13 cellular contexts compared by ENCODE assay signal in genomic region chr2:186308347-186308746, GRCh38.
A peak's percentile ranks its signal among the peaks of the same experiment; 100 is the strongest.
DNase-seq lines count a peak whose midpoint lies in the region; ATAC-seq and TF ChIP-seq lines count a peak whose summit lies in the region.
"Had no signal": no experiment of that assay in that cellular context is flagged by ENCODE, and none has a peak within 500 bp of the region (broad histone marks: within the 10 kb centered on the region; RNA-seq: fewer than 3 reads in every experiment).

No MANE protein-coding gene starts in this region.

- H3K4me1 ChIP-seq in GM23248 (ENCODE audit: insufficient read depth), result no peaks in the 10 kb centered on the region

- H4K20me1 ChIP-seq in GM23248 (ENCODE audit: insufficient read depth), result no peaks in the 10 kb centered on the region

- peak overlapping the region; percentile 30 for H3K27ac Mint-ChIP-seq in progenitor cell of endocrine pancreas
- H3K27ac Mint-ChIP-seq: activated naive CD8-positive, alpha-beta T cell; CD4-positive, CD25-positive, alpha-beta regulatory T cell had no signal

- no peak overlapping the region for H3K4me3 Mint-ChIP-seq in progenitor cell of endocrine pancreas (ENCODE audit: low read depth)
- H3K4me3 Mint-ChIP-seq: activated naive CD8-positive, alpha-beta T cell; CD4-positive, CD25-positive, alpha-beta regulatory T cell had no signal

- in situ Hi-C loops in GM23248 (cut with MboI), result no loop called here

- no peak overlapping the region for H3K9ac ChIP-seq in GM23248

- H3K4me3 ChIP-seq in GM23248, result no peak overlapping the region
- H3K4me3 ChIP-seq in epithelial cell of proximal tubule (ENCODE audit: low read depth, low read length), result no peak overlapping the region

- H3K27me3 ChIP-seq in GM23248 (replicated peaks; ENCODE audit: insufficient read depth), result no peaks in the 10 kb centered on the region

- H3K27me3 Mint-ChIP-seq in progenitor cell of endocrine pancreas, result no peaks in the 10 kb centered on the region
- H3K27me3 Mint-ChIP-seq: activated naive CD8-positive, alpha-beta T cell; CD4-positive, CD25-positive, alpha-beta regulatory T cell had no signal

- H3K4me1 Mint-ChIP-seq in progenitor cell of endocrine pancreas (ENCODE audit: low read depth), result peaks cover 5% of the 10 kb centered on the region

- H3K9me3 Mint-ChIP-seq in progenitor cell of endocrine pancreas (ENCODE audit: low read depth), result peaks cover 15% of the 10 kb centered on the region

- H3K79me2 ChIP-seq in GM23248 (ENCODE audit: insufficient read depth), result no peaks in the 10 kb centered on the region

- H2AFZ ChIP-seq in GM23248, result no peak overlapping the region

- H3K36me3 ChIP-seq in GM23248 (ENCODE audit: low read depth), result no peaks in the 10 kb centered on the region

- no peaks in the 10 kb centered on the region for H3F3A ChIP-seq in GM23248 (ENCODE audit: insufficient read depth)

- no peaks in the 10 kb centered on the region; the same call in 1 of the 2 replicates for H3K9me2 ChIP-seq in GM23248 (ENCODE audit: insufficient read depth)

- H3K4me2 ChIP-seq in GM23248 (ENCODE audit: unreplicated experiment), result no peak overlapping the region

- 87 to 91% methylated on average over 1 of the region's 1 CpG for whole genome bisulfite sequencing in GM23248 (ENCODE audit: low coverage in 1 of 2, low lambda C conversion rate in 2 of 2, missing lambda C conversion rate in 2 of 2), 2 experiments

- no peak overlapping the region for H3K27ac ChIP-seq in GM23248

- no peak for ATAC-seq in GM21825 (IDR thresholded peaks at IDR 0.05; ENCODE audit: unreplicated experiment)

- H3K9me3 ChIP-seq in GM23248 (ENCODE audit: low read depth), result no peaks in the 10 kb centered on the region

- peak; percentile 1 for DNase-seq in GM23248
- DNase-seq in NCI-H226, result peak; percentile 3
- DNase-seq in epithelial cell of proximal tubule (ENCODE audit: low read depth), result peak; percentile 49
- no peak for DNase-seq in progenitor cell of endocrine pancreas (ENCODE audit: low spot score, unreplicated experiment)
- DNase-seq in stimulated activated CD4-positive, alpha-beta T cell treated with anti-CD3 and anti-CD28 coated beads, Interleukin-12 subunit alpha, Interleukin-12 subunit beta, amount 100 ng/mL, for 4 hours, result no peak
- no peak for DNase-seq in activated CD8-positive, alpha-beta memory T cell treated with anti-CD3 and anti-CD28 coated beads, Interleukin-2, amount 50 U/mL, for 48 hours
- no peak for DNase-seq in GDM1 (lab: John Stamatoyannopoulos, UW)
- DNase-seq: CD4-positive, CD25-positive, alpha-beta regulatory T cell; H7; Karpas-422; retina had no signal

- TF ChIP-seq CTCF in epithelial cell of proximal tubule (conservative IDR thresholded peaks at IDR 0.05; ENCODE audit: low read depth, low read length) (no peak), progenitor cell of endocrine pancreas (IDR thresholded peaks at IDR 0.05; ENCODE audit: unreplicated experiment) (no peak)

- H3K36me3 Mint-ChIP-seq in progenitor cell of endocrine pancreas (ENCODE audit: insufficient read depth), result peaks cover 1% of the 10 kb centered on the region

Comparison
In these comparisons a context has a peak if more than half of its experiments do, and no peak if none do; other contexts are left out.
1. DNase-seq: peak in GM23248 (single experiment), NCI-H226 (single experiment) and epithelial cell of proximal tubule (single experiment); none in progenitor cell of endocrine pancreas (single experiment), stimulated activated CD4-positive, alpha-beta T cell treated with anti-CD3 and anti-CD28 coated beads, Interleukin-12 subunit alpha, Interleukin-12 subunit beta, amount 100 ng/mL, for 4 hours (single experiment), activated CD8-positive, alpha-beta memory T cell treated with anti-CD3 and anti-CD28 coated beads, Interleukin-2, amount 50 U/mL, for 48 hours (single experiment) and GDM1 (single experiment).